ENCODE assay signal across 1 cellular context in the genomic region with DNA sequence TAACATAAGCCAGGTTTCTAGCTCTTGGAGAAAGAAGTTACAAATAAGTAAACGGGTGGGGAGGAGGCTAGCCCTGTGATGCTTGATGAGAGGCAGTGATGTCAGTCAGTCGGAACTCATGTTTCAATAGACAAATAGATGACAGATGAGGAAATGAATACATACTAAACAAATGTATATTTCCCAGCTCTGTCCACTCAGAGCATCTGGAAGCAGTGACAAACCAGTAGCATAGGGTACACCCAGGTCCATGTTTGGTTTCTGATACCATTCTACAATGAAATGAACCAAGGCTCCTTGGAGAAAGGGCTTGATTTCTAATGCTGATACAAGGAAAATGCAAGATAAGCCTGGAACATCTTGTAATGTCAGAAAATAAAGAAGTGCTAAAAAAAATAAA.
TF ChIP-seq lines count a peak whose summit lies in the region.

No MANE protein-coding gene starts in this region.

TF ChIP-seq in IMR-90, 13 proteins besides CTCF, POLR2A, EP300 and RAD21:
- TF ChIP-seq MXI1 (IDR thresholded peaks at IDR 0.05; ENCODE audit: borderline replicate concordance, low read depth, low read length) (no peak), CHD1 (IDR thresholded peaks at IDR 0.05; ENCODE audit: low read depth, low read length) (no peak), RCOR1 (IDR thresholded peaks at IDR 0.05; ENCODE audit: insufficient replicate concordance, low read length) (no peak), MAFK (IDR thresholded peaks at IDR 0.05; ENCODE audit: low read depth, low read length) (no peak), SMC3 (IDR thresholded peaks at IDR 0.05; ENCODE audit: low read depth, low read length) (no peak), FOS (IDR thresholded peaks at IDR 0.05; ENCODE audit: low read depth, low read length) (no peak), CEBPB (IDR thresholded peaks at IDR 0.05; ENCODE audit: low read depth, low read length) (no peak), RFX5 (IDR thresholded peaks at IDR 0.05; ENCODE audit: low read depth, low read length) (no peak)
- TF ChIP-seq, protein P1, sequence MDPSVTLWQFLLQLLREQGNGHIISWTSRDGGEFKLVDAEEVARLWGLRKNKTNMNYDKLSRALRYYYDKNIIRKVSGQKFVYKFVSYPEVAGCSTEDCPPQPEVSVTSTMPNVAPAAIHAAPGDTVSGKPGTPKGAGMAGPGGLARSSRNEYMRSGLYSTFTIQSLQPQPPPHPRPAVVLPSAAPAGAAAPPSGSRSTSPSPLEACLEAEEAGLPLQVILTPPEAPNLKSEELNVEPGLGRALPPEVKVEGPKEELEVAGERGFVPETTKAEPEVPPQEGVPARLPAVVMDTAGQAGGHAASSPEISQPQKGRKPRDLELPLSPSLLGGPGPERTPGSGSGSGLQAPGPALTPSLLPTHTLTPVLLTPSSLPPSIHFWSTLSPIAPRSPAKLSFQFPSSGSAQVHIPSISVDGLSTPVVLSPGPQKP (IDR thresholded peaks at IDR 0.05; ENCODE audit: borderline replicate concordance, low read depth, low read length) = no peak
- TF ChIP-seq, protein P2, sequence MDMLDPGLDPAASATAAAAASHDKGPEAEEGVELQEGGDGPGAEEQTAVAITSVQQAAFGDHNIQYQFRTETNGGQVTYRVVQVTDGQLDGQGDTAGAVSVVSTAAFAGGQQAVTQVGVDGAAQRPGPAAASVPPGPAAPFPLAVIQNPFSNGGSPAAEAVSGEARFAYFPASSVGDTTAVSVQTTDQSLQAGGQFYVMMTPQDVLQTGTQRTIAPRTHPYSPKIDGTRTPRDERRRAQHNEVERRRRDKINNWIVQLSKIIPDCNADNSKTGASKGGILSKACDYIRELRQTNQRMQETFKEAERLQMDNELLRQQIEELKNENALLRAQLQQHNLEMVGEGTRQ (IDR thresholded peaks at IDR 0.05; ENCODE audit: low read depth, low read length) = no peak
